6 cellular contexts compared by ENCODE assay signal in genomic region chr10:13414137-13414536, GRCh38.
"Had no signal": no experiment of that assay in that cellular context is flagged by ENCODE, and none has a peak within 500 bp of the region (broad histone marks: within the 10 kb centered on the region; RNA-seq: fewer than 3 reads in every experiment).

No MANE protein-coding gene starts in this region.

- DNase-seq: GM23248, GOT3, H7, KG1 had no signal

- FAIRE-seq: HTR-8/SVneo had no signal

- H3K36me3 ChIP-seq: HAP-1 had no signal

- H3K27ac ChIP-seq: GM23248 had no signal

- H3K9ac ChIP-seq: GM23248 had no signal

- H3K4me3 ChIP-seq: GM23248, HAP-1 had no signal

- H2AFZ ChIP-seq: GM23248 had no signal

- H3K4me1 ChIP-seq: HAP-1 had no signal
